ENCODE assay signal across 8 cellular contexts in the genomic region with DNA sequence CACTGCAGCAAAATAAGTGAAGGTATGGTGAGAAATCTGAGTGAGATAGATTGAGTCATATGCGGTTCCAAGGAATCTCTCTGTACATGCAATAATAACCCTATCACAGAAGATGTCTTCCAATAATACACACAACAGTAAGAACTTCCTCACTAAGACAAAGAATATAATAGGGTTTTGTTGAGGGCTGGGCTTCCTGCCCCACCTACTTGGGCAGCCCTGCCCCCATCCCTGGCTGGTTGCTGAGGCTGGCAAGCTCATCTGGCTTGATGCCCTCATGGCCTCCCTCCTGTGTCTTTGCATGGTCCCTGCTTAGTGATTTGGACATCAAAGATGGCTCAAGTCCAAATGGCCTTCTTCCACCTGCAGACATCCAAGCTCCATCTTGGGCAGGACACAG. TPM values are rescaled to one million over a fixed set of nuclear protein-coding genes. Genes with fewer than 3 reads are reported as not detected.
DNase-seq lines count a peak whose midpoint lies in the region; TF ChIP-seq lines count a peak whose summit lies in the region.

No MANE protein-coding gene starts in this region.

- H3K27me3 ChIP-seq in spleen (replicated peaks in 1 of 7): peaks cover 0 to 13% (median 0%) of the 10 kb centered on the region in 7 donors

- no peak for TF ChIP-seq POLR2A in spleen (IDR thresholded peaks at IDR 0.05)

- intact Hi-C loops in spleen (cut with DNase I; ENCODE audit: low total_unique reads): no loop called here

- TF ChIP-seq CTCF in choroid plexus epithelial cell (conservative IDR thresholded peaks at IDR 0.05; ENCODE audit: low read depth, low read length): no peak
- TF ChIP-seq CTCF in spleen (IDR thresholded peaks at IDR 0.05 in 8 of 11, conservative IDR thresholded peaks at IDR 0.05 in 3 of 11): no peak

- peak overlapping the region in 1 of 8 donors; percentile 92 for H3K27ac ChIP-seq in spleen

- DNase-seq in NCI-H1105 treated with DMSO at 0.1 percent for 48 hours (lab: John Stamatoyannopoulos, UW) (peak; percentile 15), NCI-H1105 (lab: John Stamatoyannopoulos, UW) (no peak), SK-MEL-5 (ENCODE audit: low read depth, low spot score) (peak; percentile 84), choroid plexus epithelial cell (ENCODE audit: low read depth) (peak; percentile 42), putamen (ENCODE audit: low spot score) (peak; percentile 83), DMS153 (lab: John Stamatoyannopoulos, UW) (no peak), spleen (no peak), activated gamma-delta T cell (lab: John Stamatoyannopoulos, UW) (no peak)

- peaks cover 0 to 3% (median 0%) of the 10 kb centered on the region in 6 donors for H3K36me3 ChIP-seq in spleen

- in situ Hi-C loops in SK-MEL-5 (cut with HindIII; ENCODE audit: low pct_unique_long_range_greater_than_20kb, low sequenced_read_pairs): no loop called here

- H3K4me3 ChIP-seq in choroid plexus epithelial cell (ENCODE audit: low read depth, low read length) (no peak overlapping the region), spleen (no peak overlapping the region)

- 69 to 93% (median 85%) methylated on average over 1 of the region's 1 CpG for WGBS in spleen, 5 donors

- peaks cover 0 to 3% (median 0%) of the 10 kb centered on the region in 8 donors for H3K9me3 ChIP-seq in spleen

- peaks cover 0 to 34% (median 28%) of the 10 kb centered on the region in 6 donors for H3K4me1 ChIP-seq in spleen

RNA-seq across cellular contexts. Expression of gene GEMIN8, which starts 2.7 kb away (rescaled TPM):
- total RNA-seq in SK-MEL-5 (2014; rRNA removed; shearing (Covaris generic)): 15.0 and 15.9 TPM in 2 replicates
- polyA plus RNA-seq in SK-MEL-5 (2015; cell fraction: cytosol; rRNA removed): 15.9 and 17.7 TPM in 2 replicates
- 69.7 and 109 TPM in 2 replicates for polyA plus RNA-seq in SK-MEL-5 (2015; cell fraction: nucleus; rRNA removed)
- 10 to 100 TPM; 11.6 to 17.0 (median 14.5) TPM for total RNA-seq in spleen
- 10 to 100 TPM; 13.7 to 20.6 (median 18.9) TPM for polyA plus RNA-seq in spleen

Comparison
In these comparisons a context has a peak if more than half of its experiments do, and no peak if none do; other contexts are left out.
1. DNase-seq: peak in NCI-H1105 treated with DMSO at 0.1 percent for 48 hours (single experiment), SK-MEL-5 (single experiment), choroid plexus epithelial cell (single experiment) and putamen (single experiment); none in NCI-H1105 (single experiment), DMS153 (single experiment), spleen (single experiment) and activated gamma-delta T cell (single experiment).